Comparison of ENCODE assay signal across 12 cellular contexts in genomic region chr14:92676448-92677086, GRCh38.
DNase-seq lines count a peak whose midpoint lies in the region; ATAC-seq and TF ChIP-seq lines count a peak whose summit lies in the region.
"Had no signal": no experiment of that assay in that cellular context is flagged by ENCODE, and none has a peak within 500 bp of the region (broad histone marks: within the 10 kb centered on the region; RNA-seq: fewer than 3 reads in every experiment).

No MANE protein-coding gene starts in this region.

- H3K4me1 Mint-ChIP-seq in activated naive CD8-positive, alpha-beta T cell (ENCODE audit: low read depth) = peaks cover 67% of the 10 kb centered on the region
- H3K4me1 Mint-ChIP-seq in neural progenitor cell = peaks cover 14% of the 10 kb centered on the region

- H3K27ac Mint-ChIP-seq in activated naive CD8-positive, alpha-beta T cell = peak overlapping the region; percentile 83
- no peak overlapping the region for H3K27ac Mint-ChIP-seq in neural progenitor cell

- no peaks in the 10 kb centered on the region for H3K27me3 ChIP-seq in SK-N-SH (ENCODE audit: insufficient read depth)
- no peaks in the 10 kb centered on the region for H3K27me3 ChIP-seq in neural progenitor cell
- H3K27me3 ChIP-seq in hepatocyte = no peaks in the 10 kb centered on the region

- H3F3A ChIP-seq in SK-N-SH (replicated peaks; ENCODE audit: insufficient read depth) (no peaks in the 10 kb centered on the region), neural progenitor cell (ENCODE audit: low read depth) (no peaks in the 10 kb centered on the region)

- H3K9me3 Mint-ChIP-seq in activated naive CD8-positive, alpha-beta T cell (ENCODE audit: low read depth) = no peaks in the 10 kb centered on the region
- no peaks in the 10 kb centered on the region for H3K9me3 Mint-ChIP-seq in neural progenitor cell

- H3K27me3 Mint-ChIP-seq in activated naive CD8-positive, alpha-beta T cell = no peaks in the 10 kb centered on the region
- no peaks in the 10 kb centered on the region for H3K27me3 Mint-ChIP-seq in neural progenitor cell (ENCODE audit: insufficient read depth, low read depth)

- no peak overlapping the region for H3K4me3 Mint-ChIP-seq in activated naive CD8-positive, alpha-beta T cell
- no peak overlapping the region for H3K4me3 Mint-ChIP-seq in neural progenitor cell

- ATAC-seq in SK-N-SH treated with all-trans-retinoic acid at 6 μM for 48 hours (no peak), GM21717 (IDR thresholded peaks at IDR 0.05; ENCODE audit: unreplicated experiment) (peak; percentile 5), GM19397 (IDR thresholded peaks at IDR 0.05; ENCODE audit: unreplicated experiment) (no peak)
- ATAC-seq: HCT116 had no signal

- CTCF ChIA-PET in SK-N-SH (lab: Yijun Ruan, JAX) = interaction anchor here (0.9 to 2.9 kb wide), 2 partner anchors 10 to 14 kb away, joined by 4 to 25 read pairs; no protein-coding TSS in a partner anchor

- no peak overlapping the region for H3K4me3 ChIP-seq in SK-N-SH (ENCODE audit: low read depth in 2 of 2, low read length in 1 of 2)
- no peak overlapping the region for H3K4me3 ChIP-seq in neural progenitor cell
- no peak overlapping the region for H3K4me3 ChIP-seq in hepatocyte
- H3K4me3 ChIP-seq: lower lobe of right lung had no signal

- WGBS in SK-N-SH (ENCODE audit: low lambda C conversion rate) = 77% methylated on average over 5 of the region's 8 CpGs
- 92% methylated on average over 8 of the region's 8 CpGs for WGBS in hepatocyte (ENCODE audit: low lambda C conversion rate, missing lambda C conversion rate)

- DNase-seq in SK-N-SH (no peak), neural progenitor cell (ENCODE audit: low spot score) (peak; percentile 24), dedifferentiated amniotic fluid mesenchymal stem cell (ENCODE audit: extremely low spot score) (no peak), hepatocyte (ENCODE audit: low spot score) (no peak)
- DNase-seq: occipital lobe had no signal

- H3K9ac ChIP-seq in SK-N-SH (no peak overlapping the region), neural progenitor cell (no peak overlapping the region)

- H3K27ac ChIP-seq in SK-N-SH (ENCODE audit: low read depth in 2 of 2, low read length in 1 of 2) (no peak overlapping the region), neural progenitor cell (no peak overlapping the region), hepatocyte (no peak overlapping the region)
- H3K27ac ChIP-seq: 22Rv1 had no signal

- H3K36me3 Mint-ChIP-seq in activated naive CD8-positive, alpha-beta T cell = peaks cover 10% of the 10 kb centered on the region
- H3K36me3 Mint-ChIP-seq in neural progenitor cell = peaks cover 2% of the 10 kb centered on the region

- no peaks in the 10 kb centered on the region for H3K4me1 ChIP-seq in SK-N-SH (ENCODE audit: control insufficient read depth in 1 of 2, insufficient read depth in 2 of 2, low read depth in 1 of 2, low read length in 1 of 2)
- no peaks in the 10 kb centered on the region for H3K4me1 ChIP-seq in neural progenitor cell
- H3K4me1 ChIP-seq in hepatocyte (ENCODE audit: insufficient read depth) = peaks cover 3% of the 10 kb centered on the region

- no peaks in the 10 kb centered on the region for H3K79me2 ChIP-seq in SK-N-SH (ENCODE audit: insufficient read depth)
- no peaks in the 10 kb centered on the region for H3K79me2 ChIP-seq in neural progenitor cell (ENCODE audit: low read depth)
- no peaks in the 10 kb centered on the region for H3K79me2 ChIP-seq in hepatocyte

- H2AFZ ChIP-seq in SK-N-SH (ENCODE audit: low read depth) (no peak overlapping the region), neural progenitor cell (replicated peaks) (no peak overlapping the region), hepatocyte (no peak overlapping the region)

- H3K9me3 ChIP-seq in SK-N-SH (no peaks in the 10 kb centered on the region), neural progenitor cell (ENCODE audit: low read depth) (no peaks in the 10 kb centered on the region), hepatocyte (ENCODE audit: low read depth) (no peaks in the 10 kb centered on the region)
- H3K9me3 ChIP-seq: lower lobe of right lung had no signal

- H4K20me1 ChIP-seq in SK-N-SH (ENCODE audit: insufficient read depth) = no peaks in the 10 kb centered on the region
- H4K20me1 ChIP-seq in neural progenitor cell (ENCODE audit: low read depth) = no peaks in the 10 kb centered on the region
- H4K20me1 ChIP-seq in hepatocyte (ENCODE audit: insufficient read depth, poor library complexity, severe bottlenecking) = no peaks in the 10 kb centered on the region

- TF ChIP-seq CTCF in SK-N-SH (IDR thresholded peaks at IDR 0.05) (no peak), neural progenitor cell (IDR thresholded peaks at IDR 0.05) (no peak), hepatocyte (IDR thresholded peaks at IDR 0.05; ENCODE audit: poor library complexity) (no peak)

- no peak for TF ChIP-seq EP300 in SK-N-SH (IDR thresholded peaks at IDR 0.05; ENCODE audit: borderline replicate concordance in 1 of 2, low read depth in 1 of 2, low read length in 1 of 2)

- H3K4me2 ChIP-seq in SK-N-SH = no peak overlapping the region
- no peak overlapping the region for H3K4me2 ChIP-seq in neural progenitor cell
- no peak overlapping the region for H3K4me2 ChIP-seq in hepatocyte

- TF ChIP-seq RAD21 in SK-N-SH (IDR thresholded peaks at IDR 0.05; ENCODE audit: low read length) = no peak

- peaks cover 0 to 2% of the 10 kb centered on the region in 2 experiments for H3K36me3 ChIP-seq in SK-N-SH (replicated peaks in 1 of 2; ENCODE audit: control insufficient read depth in 1 of 2, insufficient read depth in 2 of 2, low read length in 1 of 2)
- H3K36me3 ChIP-seq in neural progenitor cell = no peaks in the 10 kb centered on the region
- H3K36me3 ChIP-seq in hepatocyte (replicated peaks; ENCODE audit: insufficient read depth, low read depth) = no peaks in the 10 kb centered on the region

- POLR2A ChIA-PET in SK-N-SH (lab: Yijun Ruan, JAX) = no interaction called here

- H3K9me2 ChIP-seq in SK-N-SH (no peaks in the 10 kb centered on the region), hepatocyte (replicated peaks; ENCODE audit: insufficient read depth) (no peaks in the 10 kb centered on the region)

TF ChIP-seq in SK-N-SH treated with all-trans-retinoic acid at 6 μM for 48 hours, 23 proteins besides CTCF, POLR2A, EP300 and RAD21:
- TF ChIP-seq ZFP3 (CRISPR knock-in tag; IDR thresholded peaks at IDR 0.05) (peak; percentile 89), ARNTL (CRISPR knock-in tag; IDR thresholded peaks at IDR 0.05; ENCODE audit: borderline replicate concordance, low read depth) (no peak)
TF ChIP-seq in SK-N-SH treated with all-trans-retinoic acid at 6 μM for 48 hours: peak in this region for 1.

TF ChIP-seq in SK-N-SH, 30 proteins besides CTCF, POLR2A, EP300 and RAD21 (continues in another document):
- no peak for TF ChIP-seq MEF2A (IDR thresholded peaks at IDR 0.05; ENCODE audit: borderline replicate concordance, low read depth)
- no peak for TF ChIP-seq SMC3 (IDR thresholded peaks at IDR 0.05; ENCODE audit: low read depth, low read length)
- TF ChIP-seq RCOR1 (IDR thresholded peaks at IDR 0.05; ENCODE audit: low read length) = no peak
- TF ChIP-seq FOXJ3 (CRISPR knock-in tag; IDR thresholded peaks at IDR 0.05) = no peak
- TF ChIP-seq YY1 (IDR thresholded peaks at IDR 0.05; ENCODE audit: low read depth) = no peak
- TF ChIP-seq REST (IDR thresholded peaks at IDR 0.05; ENCODE audit: low read depth, low read length) = no peak
- no peak for TF ChIP-seq NRF1 (IDR thresholded peaks at IDR 0.05; ENCODE audit: low read depth, low read length)
- no peak for TF ChIP-seq JUND (IDR thresholded peaks at IDR 0.05)
- TF ChIP-seq, protein P1, sequence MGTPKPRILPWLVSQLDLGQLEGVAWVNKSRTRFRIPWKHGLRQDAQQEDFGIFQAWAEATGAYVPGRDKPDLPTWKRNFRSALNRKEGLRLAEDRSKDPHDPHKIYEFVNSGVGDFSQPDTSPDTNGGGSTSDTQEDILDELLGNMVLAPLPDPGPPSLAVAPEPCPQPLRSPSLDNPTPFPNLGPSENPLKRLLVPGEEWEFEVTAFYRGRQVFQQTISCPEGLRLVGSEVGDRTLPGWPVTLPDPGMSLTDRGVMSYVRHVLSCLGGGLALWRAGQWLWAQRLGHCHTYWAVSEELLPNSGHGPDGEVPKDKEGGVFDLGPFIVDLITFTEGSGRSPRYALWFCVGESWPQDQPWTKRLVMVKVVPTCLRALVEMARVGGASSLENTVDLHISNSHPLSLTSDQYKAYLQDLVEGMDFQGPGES (IDR thresholded peaks at IDR 0.05; ENCODE audit: low read depth, low read length) = no peak
- no peak for TF ChIP-seq FOSL2 (IDR thresholded peaks at IDR 0.05; ENCODE audit: borderline replicate concordance, low read depth)
- no peak for TF ChIP-seq TCF12 (IDR thresholded peaks at IDR 0.05)
- TF ChIP-seq TAF1 (IDR thresholded peaks at IDR 0.05; ENCODE audit: borderline replicate concordance, low read depth, low read length) = no peak
- TF ChIP-seq SIN3A (IDR thresholded peaks at IDR 0.05; ENCODE audit: borderline replicate concordance, low read depth, low read length) = no peak
- no peak for TF ChIP-seq NFIC (IDR thresholded peaks at IDR 0.05; ENCODE audit: borderline replicate concordance)
- TF ChIP-seq GABPA (IDR thresholded peaks at IDR 0.05; ENCODE audit: low read depth) = no peak
- no peak for TF ChIP-seq CHD2 (IDR thresholded peaks at IDR 0.05; ENCODE audit: low read length, partially characterized antibody)
